10 cellular contexts compared by ENCODE assay signal in the genomic region with DNA sequence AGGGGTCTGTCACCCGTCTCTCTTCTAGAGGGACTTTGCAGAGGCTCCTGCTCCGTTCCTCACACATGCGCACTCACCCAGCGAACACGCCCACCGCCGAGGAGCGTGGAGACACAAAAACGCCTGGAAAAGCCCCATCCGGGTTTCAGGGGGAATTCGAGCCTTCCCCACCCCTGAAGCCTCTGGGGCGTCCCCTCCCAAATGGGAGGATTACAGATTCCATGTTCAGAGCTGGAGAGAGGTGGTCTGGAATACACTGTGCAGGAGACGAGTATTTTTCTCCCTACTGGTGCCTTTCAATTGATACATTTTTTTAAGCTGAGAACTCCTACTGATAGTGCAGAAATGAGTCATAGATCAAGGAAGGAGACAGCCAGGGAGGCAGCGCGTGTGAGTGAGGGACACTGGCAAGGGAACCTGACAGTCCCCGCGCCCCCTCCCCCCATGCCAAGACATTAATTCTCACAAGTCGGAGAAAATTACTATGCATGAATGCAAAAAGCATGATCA. TPM values are rescaled to one million over a fixed set of nuclear protein-coding genes. Genes with fewer than 3 reads are reported as not detected.
DNase-seq lines count a peak whose midpoint lies in the region; ATAC-seq, FAIRE-seq and TF ChIP-seq lines count a peak whose summit lies in the region.
"Had no signal": no experiment of that assay in that cellular context is flagged by ENCODE, and none has a peak within 500 bp of the region (broad histone marks: within the 10 kb centered on the region; RNA-seq: fewer than 3 reads in every experiment).

No MANE protein-coding gene starts in this region.

- intact Hi-C loops in head of caudate nucleus (cut with DNase I): no loop called here

- H3K9me3 ChIP-seq in HUES6 (ENCODE audit: control insufficient read depth, insufficient read depth, low read depth, low read length): no peaks in the 10 kb centered on the region
- peaks cover 0 to 35% of the 10 kb centered on the region in 2 donors for H3K9me3 ChIP-seq in right atrium auricular region

- DNase-seq in activated T-cell treated with anti-CD3 and anti-CD28 coated beads, Interleukin-2, amount 50 U/mL, for 1 hour: peak; percentile 82
- DNase-seq in head of caudate nucleus (peak in 41 of 42 donors; percentile 35 to 87 (median 71)), right atrium auricular region (ENCODE audit: low spot score) (no peak), D721Med (ENCODE audit: insufficient read length, low spot score) (no peak), hepatic stellate cell (ENCODE audit: low spot score) (no peak)
- DNase-seq in stimulated activated CD4-positive, alpha-beta T cell treated with anti-CD3 and anti-CD28 coated beads, Interleukin-4, amount 100 ng/mL, for 1 hour: peak; percentile 89

- H3K27ac ChIP-seq in HUES6 (ENCODE audit: low read depth, low read length): peak overlapping the region; percentile 78; the same call in 1 of the 2 replicates
- no peak overlapping the region for H3K27ac ChIP-seq in right atrium auricular region

- TF ChIP-seq CTCF in right atrium auricular region (IDR thresholded peaks at IDR 0.05) (no peak), D721Med (IDR thresholded peaks at IDR 0.05; ENCODE audit: insufficient read depth, missing control alignments) (no peak)

- peak overlapping the region; percentile 70 for H3K4me3 ChIP-seq in HUES6 (ENCODE audit: low read depth, low read length)
- H3K4me3 ChIP-seq in right atrium auricular region: no peak overlapping the region

- H3K27me3 ChIP-seq in HUES6 (ENCODE audit: control insufficient read depth, insufficient read depth, low read length) (no peaks in the 10 kb centered on the region), right atrium auricular region (peaks cover 0 to 4% of the 10 kb centered on the region in 2 donors)

- no peak for ATAC-seq in GM18520 (IDR thresholded peaks at IDR 0.05; ENCODE audit: unreplicated experiment)

- H3K4me1 ChIP-seq in HUES6 (ENCODE audit: control insufficient read depth, insufficient read depth, low read length): peaks cover 69% of the 10 kb centered on the region
- no peaks in the 10 kb centered on the region for H3K4me1 ChIP-seq in right atrium auricular region

- H3K36me3 ChIP-seq in HUES6 (ENCODE audit: control insufficient read depth, insufficient read depth, low read length) (no peaks in the 10 kb centered on the region), right atrium auricular region (no peaks in the 10 kb centered on the region)

- no peak for FAIRE-seq in D721Med (lab: Jason Lieb, UNC)
- FAIRE-seq: G401.6, urothelium cell line had no signal

- peak overlapping the region; percentile 76 for H3K9ac ChIP-seq in HUES6 (ENCODE audit: low read length)

RNA-seq across cellular contexts. Expression of a gene that starts 37.0 kb away (rescaled TPM):
- total RNA-seq in right atrium auricular region: under 1 TPM; 0.19 to 0.43 TPM

Comparison
In these comparisons a context has a peak if more than half of its experiments do, and no peak if none do; other contexts are left out.
1. DNase-seq: peak in activated T-cell treated with anti-CD3 and anti-CD28 coated beads, Interleukin-2, amount 50 U/mL, for 1 hour (single experiment), head of caudate nucleus (41 of 42) and stimulated activated CD4-positive, alpha-beta T cell treated with anti-CD3 and anti-CD28 coated beads, Interleukin-4, amount 100 ng/mL, for 1 hour (single experiment); none in right atrium auricular region (single experiment), D721Med (single experiment) and hepatic stellate cell (single experiment).